Comparison of ENCODE assay signal across 8 cellular contexts in the genomic region with DNA sequence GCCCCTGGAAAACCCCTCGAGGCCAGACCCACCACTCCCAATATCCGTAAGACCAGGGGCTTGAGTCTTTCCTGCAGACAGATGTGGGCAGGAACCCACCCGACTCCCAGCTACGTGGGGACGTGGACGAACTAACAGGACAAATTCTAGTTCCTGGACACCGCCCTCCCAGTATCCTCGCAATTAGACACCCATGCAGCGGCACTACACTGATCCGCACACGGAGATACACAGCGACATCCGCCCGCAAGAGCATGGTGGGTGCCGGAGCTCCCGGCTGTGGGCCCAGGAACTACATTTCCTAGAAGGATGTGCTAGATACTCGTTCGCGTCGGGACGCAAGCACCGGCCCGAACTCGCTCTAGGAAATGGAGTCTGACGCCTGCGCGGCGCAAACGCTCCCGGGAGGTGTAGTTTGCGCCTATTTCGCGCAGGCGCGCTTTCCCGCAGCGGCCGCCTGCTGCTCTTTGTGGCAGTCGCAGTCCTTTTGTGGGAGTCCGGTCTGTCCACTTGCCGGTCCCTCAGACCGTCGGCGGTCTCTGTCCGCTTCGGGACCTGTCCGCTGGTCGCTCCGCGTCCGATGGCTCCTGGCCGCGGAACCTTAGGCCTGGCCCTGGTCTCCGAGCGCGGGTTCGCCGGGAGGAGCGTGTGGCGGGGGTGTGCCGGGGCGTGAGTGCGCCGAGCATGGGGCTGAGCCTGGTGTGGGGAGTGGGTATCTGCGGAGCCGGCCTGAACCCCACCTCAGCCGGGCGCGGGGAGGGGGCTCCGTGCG. TPM values are rescaled to one million over a fixed set of nuclear protein-coding genes. Genes with fewer than 3 reads are reported as not detected.
DNase-seq lines count a peak whose midpoint lies in the region; ATAC-seq and TF ChIP-seq lines count a peak whose summit lies in the region.

Gene ZNF74 (plus strand): TSS at position 447 of the 772 bp plus-strand sequence. CDS start 478 bp downstream, outside the sequence.

- 2% methylated on average over 71 of the region's 71 CpGs for WGBS in right cardiac atrium
- WGBS in prostate gland: 2% methylated on average over 71 of the region's 71 CpGs

- peaks cover 10% of the 10 kb centered on the region for H3K27me3 Mint-ChIP-seq in HFFc6 (ENCODE audit: insufficient read depth)

- in situ Hi-C loops in G401 (cut with HindIII; ENCODE audit: low sequenced_read_pairs): no loop called here

- peak within 1 kb of the TSS; percentile 85 for H3K27ac Mint-ChIP-seq in HFFc6

- intact Hi-C loops in ascending aorta (cut with DNase I) (loop anchor here (1.0 kb wide), 1 partner anchor 74 kb away; the partner anchor contains the start of gene DGCR6L), right cardiac atrium (cut with DNase I) (no loop called here), prostate gland (cut with DNase I) (no loop called here)

- H3K27ac ChIP-seq in ascending aorta: peak within 1 kb of the TSS; percentile 61 to 81
- H3K27ac ChIP-seq in right cardiac atrium (ENCODE audit: low read length): peak within 1 kb of the TSS; percentile 49
- peak within 1 kb of the TSS; percentile 60 to 73 for H3K27ac ChIP-seq in prostate gland

- H3K4me3 ChIP-seq in ascending aorta: peak within 1 kb of the TSS; percentile 84 to 98
- H3K4me3 ChIP-seq in right cardiac atrium (ENCODE audit: low read length): peak within 1 kb of the TSS; percentile 54
- H3K4me3 ChIP-seq in prostate gland: peak within 1 kb of the TSS; percentile 62 to 91

- TF ChIP-seq CTCF in HFFc6 (IDR thresholded peaks at IDR 0.05) (peak; percentile 21), ascending aorta (IDR thresholded peaks at IDR 0.05) (peak in 1 of 3 experiments; percentile 12), prostate gland (IDR thresholded peaks at IDR 0.05) (peak in 1 of 4 experiments; percentile 34)

- peak; percentile 97 for ATAC-seq in right cardiac atrium

- peak; percentile 92 for DNase-seq in G401 (ENCODE audit: low spot score)
- DNase-seq in HFFc6: peak; percentile 82
- DNase-seq in NCI-H1694 (lab: John Stamatoyannopoulos, UW): peak; percentile 46
- DNase-seq in T-helper 22 cell (ENCODE audit: low read depth): peak; percentile 75
- DNase-seq in ascending aorta (ENCODE audit: low spot score in 2 of 2): peak; percentile 62 to 93
- DNase-seq in right cardiac atrium: peak; percentile 93 to 97 (median 97)
- peak; percentile 88 for DNase-seq in prostate gland (ENCODE audit: low spot score)
- DNase-seq in ureter (ENCODE audit: low spot score): peak; percentile 90

- H3K4me1 ChIP-seq in ascending aorta: peaks cover 4 to 18% of the 10 kb centered on the region in 2 donors
- H3K4me1 ChIP-seq in right cardiac atrium (ENCODE audit: control insufficient read depth, insufficient read depth, low read length): peaks cover 6% of the 10 kb centered on the region
- H3K4me1 ChIP-seq in prostate gland (replicated peaks): peaks cover 10% of the 10 kb centered on the region

- H3K36me3 Mint-ChIP-seq in HFFc6 (ENCODE audit: low read depth): no peaks in the 10 kb centered on the region

- H3K9me3 Mint-ChIP-seq in HFFc6: peaks cover 6% of the 10 kb centered on the region

- H3K9me3 ChIP-seq in ascending aorta (no peaks in the 10 kb centered on the region), right cardiac atrium (ENCODE audit: control insufficient read depth, low read length) (no peaks in the 10 kb centered on the region), prostate gland (no peaks in the 10 kb centered on the region)

- peaks cover 18% of the 10 kb centered on the region for H3K4me1 Mint-ChIP-seq in HFFc6 (ENCODE audit: low read depth)

- H3K4me3 Mint-ChIP-seq in HFFc6: peak within 1 kb of the TSS; percentile 91

- peak; percentile 56 for TF ChIP-seq POLR2A in prostate gland (IDR thresholded peaks at IDR 0.05)

- H3K36me3 ChIP-seq in ascending aorta (no peaks in the 10 kb centered on the region), prostate gland (no peaks in the 10 kb centered on the region)

- H3K27me3 ChIP-seq in ascending aorta (no peaks in the 10 kb centered on the region), right cardiac atrium (ENCODE audit: control insufficient read depth, insufficient read depth) (no peaks in the 10 kb centered on the region), prostate gland (replicated peaks; ENCODE audit: insufficient read depth) (no peaks in the 10 kb centered on the region)

RNA-seq across cellular contexts. Expression of gene ZNF74, which starts in this region (rescaled TPM):
- 19.9 and 22.1 TPM in 2 replicates for total RNA-seq in G401 (2014; rRNA removed; shearing (Covaris generic))
- total RNA-seq in HFFc6 (2021; fragmentation: NEBNext Ultra II Directional; extraction: Animal tissue kit (Norgen Biotek cat#: 25700)): 1 to 10 TPM; 5.1 to 8.1 (median 6.2) TPM
- total RNA-seq in ascending aorta (28.9 TPM), right cardiac atrium (1 to 10 TPM; 5.4 to 6.5 (median 6.1) TPM), prostate gland (10 to 100 TPM; 17.0 to 41.6 TPM), ureter (9.0 TPM)
- polyA plus RNA-seq in right cardiac atrium: 3.5 TPM

Comparison
In these comparisons a context has a peak if more than half of its experiments do, and no peak if none do; other contexts are left out.
1. Peak in every context shown above with its lines: DNase-seq, ATAC-seq, H3K4me3 ChIP-seq and H3K27ac ChIP-seq.
2. DNase-seq: peak in every context shown above with its lines; median percentile 97 in right cardiac atrium; 92 in G401; 90 in ureter; 88 in prostate gland; 82 in HFFc6; 78 in ascending aorta; 75 in T-helper 22 cell; 46 in NCI-H1694.